Comparison of ENCODE assay signal across 8 cellular contexts in genomic region chr1:24186993-24187790, GRCh38. TPM values are rescaled to one million over a fixed set of nuclear protein-coding genes. Genes with fewer than 3 reads are reported as not detected.
DNase-seq lines count a peak whose midpoint lies in the region; ATAC-seq and TF ChIP-seq lines count a peak whose summit lies in the region.

TSS of gene IFNLR1 (minus strand) at chr1:24187289. CDS start at chr1:24187248, 41 bp downstream.

- peak within 1 kb of the TSS; percentile 39 for H2BK15ac ChIP-seq in neuronal stem cell (ENCODE audit: low read length)

- H2BK5ac ChIP-seq in neuronal stem cell (ENCODE audit: low read length) = peak within 1 kb of the TSS; percentile 5

- H2AK5ac ChIP-seq in neuronal stem cell (ENCODE audit: low read depth, low read length) = peak within 1 kb of the TSS; percentile 61

- H3K14ac ChIP-seq in neuronal stem cell (ENCODE audit: low read length) = no peak within 1 kb of the TSS

- H3K79me2 ChIP-seq in ACC112 (ENCODE audit: control insufficient read depth, insufficient read depth, low read length, unreplicated experiment) = no peaks in the 10 kb centered on the region

- no peaks in the 10 kb centered on the region for H3K79me1 ChIP-seq in neuronal stem cell (ENCODE audit: low read depth, low read length)

- H3K18ac ChIP-seq in neuronal stem cell (ENCODE audit: low read length) = peak within 1 kb of the TSS; percentile 83

- H3K27me3 ChIP-seq in ACC112 (ENCODE audit: insufficient read depth, low read length) = 0 out of 2 replicates have a peak, but pooled peaks cover 4% of the 10 kb centered on the region
- H3K27me3 ChIP-seq in neuronal stem cell (ENCODE audit: control insufficient read depth in 3 of 3, insufficient read depth in 3 of 3, low read depth in 1 of 3, low read length in 3 of 3) = peaks cover 6 to 54% (median 23%) of the 10 kb centered on the region in 3 experiments

- peak within 1 kb of the TSS; percentile 73 for H2BK120ac ChIP-seq in neuronal stem cell (ENCODE audit: low read depth, low read length)

- H3K27ac ChIP-seq in ACC112 (ENCODE audit: low read depth, low read length) (no peak within 1 kb of the TSS), neuronal stem cell (replicated peaks; ENCODE audit: low read length) (no peak within 1 kb of the TSS), substantia nigra (ENCODE audit: low read depth, low read length, poor library complexity, severe bottlenecking) (no peak within 1 kb of the TSS)

- peak within 1 kb of the TSS; percentile 97 for H2AFZ ChIP-seq in ACC112 (ENCODE audit: low read length, unreplicated experiment)
- peak within 1 kb of the TSS; percentile 71 for H2AFZ ChIP-seq in neuronal stem cell (ENCODE audit: low read length)

- H4K8ac ChIP-seq in neuronal stem cell (ENCODE audit: low read depth, low read length) = peak within 1 kb of the TSS; percentile 26

- TF ChIP-seq CTCF in fibroblast of mammary gland (conservative IDR thresholded peaks at IDR 0.05; ENCODE audit: control insufficient read depth, insufficient read depth, low read depth, low read length) = no peak

- H2BK12ac ChIP-seq in neuronal stem cell (ENCODE audit: low read length) = no peak within 1 kb of the TSS

- H3K9ac ChIP-seq in neuronal stem cell (ENCODE audit: low read depth, low read length, poor library complexity) = peak within 1 kb of the TSS; percentile 66

- H4K91ac ChIP-seq in neuronal stem cell (ENCODE audit: low read depth, low read length, poor library complexity) = no peak within 1 kb of the TSS

- no CpG with 5 or more reads among the region's 74 CpGs for WGBS in neuronal stem cell (ENCODE audit: extremely low coverage in 2 of 2, insufficient read length in 2 of 2, insufficient replicate concordance in 1 of 2), 2 donors

- no peak within 1 kb of the TSS for H3K4ac ChIP-seq in neuronal stem cell (ENCODE audit: low read length)

- H3K4me1 ChIP-seq in ACC112 (ENCODE audit: control insufficient read depth, insufficient read depth, low read length, unreplicated experiment) (peaks cover 13% of the 10 kb centered on the region), neuronal stem cell (ENCODE audit: control insufficient read depth in 2 of 2, insufficient read depth in 1 of 2, low read depth in 1 of 2, low read length in 2 of 2) (peaks cover 0 to 6% of the 10 kb centered on the region in 2 donors)

- H3K4me2 ChIP-seq in neuronal stem cell (ENCODE audit: insufficient read depth, low read length, poor library complexity, severe bottlenecking) = peak within 1 kb of the TSS; percentile 97

- no peak for ATAC-seq in HG03196 (IDR thresholded peaks at IDR 0.05; ENCODE audit: unreplicated experiment)

- no peaks in the 10 kb centered on the region for H3K36me3 ChIP-seq in ACC112 (ENCODE audit: insufficient read depth, low read length)
- no peaks in the 10 kb centered on the region for H3K36me3 ChIP-seq in neuronal stem cell (replicated peaks in 1 of 2; ENCODE audit: control insufficient read depth in 2 of 2, insufficient read depth in 2 of 2, low read length in 2 of 2)

- H3K4me3 ChIP-seq in ACC112 (ENCODE audit: low read depth, low read length) = peak within 1 kb of the TSS; percentile 89
- H3K4me3 ChIP-seq in fibroblast of mammary gland (ENCODE audit: control insufficient read depth, low read depth, low read length) = peak within 1 kb of the TSS; percentile 39
- peak within 1 kb of the TSS in 1 of 2 donors; percentile 82 for H3K4me3 ChIP-seq in neuronal stem cell (ENCODE audit: low read length in 2 of 2)

- peak within 1 kb of the TSS; percentile 70 for H3K23ac ChIP-seq in neuronal stem cell (ENCODE audit: low read depth, low read length, poor library complexity)

- peak; percentile 72 for DNase-seq in GM19240 (ENCODE audit: insufficient read length, low spot score)
- peak; percentile 70 for DNase-seq in NCI-H345 treated with DMSO at 0.1 percent for 48 hours (lab: John Stamatoyannopoulos, UW; ENCODE audit: unreplicated experiment)
- peak; percentile 74 for DNase-seq in activated T-cell treated with anti-CD3 and anti-CD28 coated beads, Interleukin-2, amount 50 U/mL, for 1 hour
- no peak for DNase-seq in fibroblast of mammary gland (ENCODE audit: low read depth)
- DNase-seq in neuronal stem cell (ENCODE audit: low spot score) = no peak
- peak in 25 of 49 donors; percentile 9 to 87 (median 45) for DNase-seq in substantia nigra (lab: John Stamatoyannopoulos, UW)

- no peaks in the 10 kb centered on the region for H3K9me3 ChIP-seq in neuronal stem cell (replicated peaks in 1 of 2; ENCODE audit: control insufficient read depth in 2 of 2, insufficient read depth in 1 of 2, low read depth in 1 of 2, low read length in 2 of 2)

RNA-seq across cellular contexts. Expression of gene IFNLR1, which starts in this region (rescaled TPM):
- 0.45 TPM for polyA plus RNA-seq in neuronal stem cell (2013, experiment 1 of 2)
- polyA plus RNA-seq in neuronal stem cell (2013, experiment 2 of 2) = 0.69 TPM

Comparison
In these comparisons a context has a peak if more than half of its experiments do, and no peak if none do; other contexts are left out.
1. DNase-seq: peak in GM19240 (single experiment), NCI-H345 treated with DMSO at 0.1 percent for 48 hours (single experiment), activated T-cell treated with anti-CD3 and anti-CD28 coated beads, Interleukin-2, amount 50 U/mL, for 1 hour (single experiment) and substantia nigra (25 of 49); none in fibroblast of mammary gland (single experiment) and neuronal stem cell (single experiment).